ENCODE assay signal across 1 cellular context in the genomic region with DNA sequence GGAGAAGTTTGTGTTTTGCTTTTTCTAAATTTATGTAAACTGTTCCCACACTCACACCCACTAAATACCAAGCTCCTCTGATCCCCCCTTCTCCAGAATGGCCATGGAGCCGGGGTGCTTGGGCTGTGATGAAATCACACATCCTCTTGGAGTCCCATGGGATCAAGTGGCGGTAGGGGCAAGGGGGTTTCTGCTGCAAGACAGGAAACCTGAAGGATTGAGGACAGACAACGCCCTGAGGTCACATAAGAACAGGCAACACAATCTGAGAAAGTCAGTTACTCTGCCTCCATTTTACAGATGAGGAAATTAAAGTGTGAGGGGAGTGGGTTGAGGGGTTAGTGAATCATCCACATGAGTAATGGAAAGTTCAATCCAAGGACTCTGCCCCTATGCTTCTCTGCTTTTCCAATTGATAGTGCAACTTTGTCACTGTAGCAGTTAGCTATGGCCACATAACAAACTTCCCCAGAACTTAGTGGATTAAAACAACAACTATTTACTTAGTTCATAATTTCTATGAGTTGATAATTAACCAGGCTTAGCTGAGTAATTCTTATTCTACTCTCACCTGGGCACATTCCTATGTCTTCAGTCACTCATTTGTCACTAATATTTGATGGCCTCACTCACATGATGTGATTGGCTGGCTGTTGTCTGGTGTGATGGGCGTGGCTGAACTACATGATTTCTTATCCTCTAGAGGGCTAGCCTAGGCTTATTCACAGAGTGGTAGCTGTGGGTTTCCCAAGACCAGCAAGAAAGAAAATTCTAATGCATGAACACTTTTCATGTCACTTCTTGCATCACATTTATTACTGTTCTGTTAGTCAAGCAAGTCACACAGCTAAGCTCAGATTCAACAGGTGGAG.
TF ChIP-seq lines count a peak whose summit lies in the region.

No MANE protein-coding gene starts in this region.

TF ChIP-seq in HCT116, 20 proteins besides CTCF, POLR2A, EP300 and RAD21:
- TF ChIP-seq SRF (IDR thresholded peaks at IDR 0.05; ENCODE audit: low read depth) (no peak), FOSL1 (IDR thresholded peaks at IDR 0.05; ENCODE audit: low read depth) (peak; percentile 49; the same call in 1 of the 2 replicates), EZH2phosphoT487 (IDR thresholded peaks at IDR 0.05; ENCODE audit: borderline replicate concordance) (no peak), SP1 (IDR thresholded peaks at IDR 0.05; ENCODE audit: low read depth) (peak; percentile 45; the same call in 1 of the 2 replicates), CBX3 (IDR thresholded peaks at IDR 0.05; ENCODE audit: low read depth) (peak; percentile 78; the same call in 1 of the 2 replicates)
